In genomic region chr4:126937342-126937741, GRCh38 we compare ENCODE assay signal across 22 cellular contexts.
DNase-seq lines count a peak whose midpoint lies in the region; ATAC-seq and TF ChIP-seq lines count a peak whose summit lies in the region.
"Had no signal": no experiment of that assay in that cellular context is flagged by ENCODE, and none has a peak within 500 bp of the region (broad histone marks: within the 10 kb centered on the region; RNA-seq: fewer than 3 reads in every experiment).

No MANE protein-coding gene starts in this region.

- H3K27ac ChIP-seq in lower lobe of right lung = no peak overlapping the region
- H3K27ac ChIP-seq: BLaER1 had no signal

- H3K27me3 ChIP-seq in lower lobe of right lung (ENCODE audit: low read depth) = no peaks in the 10 kb centered on the region
- H3K27me3 ChIP-seq: BE2C, BLaER1 had no signal

- no peak overlapping the region for H3K4me3 ChIP-seq in lower lobe of right lung
- H3K4me3 ChIP-seq: BLaER1, GM12878 had no signal

- H3K4me1 ChIP-seq in lower lobe of right lung = no peaks in the 10 kb centered on the region
- H3K4me1 ChIP-seq: BE2C, BLaER1 had no signal

- ATAC-seq in SK-N-SH treated with all-trans-retinoic acid at 6 μM for 48 hours (no peak), lower lobe of right lung (no peak)
- ATAC-seq: GM12878 had no signal

- intact Hi-C loops in lower lobe of right lung (cut with DNase I) = no loop called here

- DNase-seq in SK-N-DZ (ENCODE audit: low spot score) (peak; percentile 4), lower lobe of right lung (no peak), HPDE6-E6E7 (ENCODE audit: extremely low spot score) (no peak)
- DNase-seq in activated effector memory CD4-positive, alpha-beta T cell treated with Interleukin-2 at 50 U/mL for 16 hours = no peak
- DNase-seq: 8988T; ACHN; BE2C; C1 segment of cervical spinal cord; CD4-positive, alpha-beta memory T cell; CD4-positive, CD25-positive, alpha-beta regulatory T cell; CD8-positive, alpha-beta memory T cell; COR-L47; DMS 273 treated with DMSO at 0.1 percent for 48 hours; DMS153; DMS53; DMS79; DND-41; EL; GDM1 had no signal

- H3K36me3 ChIP-seq in lower lobe of right lung = no peaks in the 10 kb centered on the region
- H3K36me3 ChIP-seq: BE2C, BLaER1 had no signal

- no peaks in the 10 kb centered on the region for H3K9me3 ChIP-seq in lower lobe of right lung
- H3K9me3 ChIP-seq: BE2C, BLaER1 had no signal

- no peak for TF ChIP-seq CTCF in lower lobe of right lung (IDR thresholded peaks at IDR 0.05)

TF ChIP-seq in SK-N-SH treated with all-trans-retinoic acid at 6 μM for 48 hours, 23 proteins besides CTCF, POLR2A, EP300 and RAD21:
- no peak for TF ChIP-seq RARB (CRISPR knock-in tag; IDR thresholded peaks at IDR 0.05)
- peak; percentile 69 for TF ChIP-seq ISL1 (CRISPR knock-in tag; IDR thresholded peaks at IDR 0.05)
- TF ChIP-seq ZC3H10 (CRISPR knock-in tag; IDR thresholded peaks at IDR 0.05) = peak; percentile 70; the same call in 1 of the 2 replicates
- no peak for TF ChIP-seq OSR1 (CRISPR knock-in tag; IDR thresholded peaks at IDR 0.05)
- no peak for TF ChIP-seq GLIS3 (CRISPR knock-in tag; IDR thresholded peaks at IDR 0.05)
- TF ChIP-seq BACH2 (CRISPR knock-in tag; IDR thresholded peaks at IDR 0.05; ENCODE audit: borderline replicate concordance) = no peak
